ENCODE assay signal across 24 cellular contexts in the genomic region with DNA sequence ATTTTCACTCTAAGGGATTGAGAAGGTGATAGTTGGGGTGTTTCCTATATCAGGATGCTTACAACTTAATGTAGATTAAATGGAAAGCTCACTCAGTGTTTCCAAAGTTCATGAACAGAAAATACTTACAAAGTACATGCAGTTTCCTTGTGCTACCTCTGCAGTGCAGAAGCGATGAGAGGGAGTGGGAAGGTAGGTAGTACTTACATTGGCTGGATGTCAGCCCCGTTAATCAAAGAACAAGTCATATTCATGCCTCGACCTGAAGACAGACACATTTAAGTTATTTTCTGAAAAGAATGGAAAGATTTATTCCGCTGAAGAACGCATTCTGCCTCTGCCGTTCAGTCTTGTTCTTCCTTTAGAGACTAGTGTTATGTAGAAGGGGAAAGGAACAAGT.
DNase-seq lines count a peak whose midpoint lies in the region; ATAC-seq, FAIRE-seq and TF ChIP-seq lines count a peak whose summit lies in the region.
"Had no signal": no experiment of that assay in that cellular context is flagged by ENCODE, and none has a peak within 500 bp of the region (broad histone marks: within the 10 kb centered on the region; RNA-seq: fewer than 3 reads in every experiment).

No MANE protein-coding gene starts in this region.

- H3K27ac Mint-ChIP-seq in activated naive CD4-positive, alpha-beta T cell treated with anti-CD3 and anti-CD28 coated beads, Interleukin-2, amount 50 U/mL, for 24 hours: peak overlapping the region; percentile 65
- H3K27ac Mint-ChIP-seq in CD8-positive, alpha-beta T cell: peak overlapping the region; percentile 69
- no peak overlapping the region for H3K27ac Mint-ChIP-seq in WTC11
- H3K27ac Mint-ChIP-seq: CD14-positive monocyte, GM23338 had no signal

- H3K4me2 ChIP-seq in keratinocyte (ENCODE audit: control insufficient read depth, extremely low read depth, insufficient read depth, low read depth, low read length): peak overlapping the region; percentile 65
- H3K4me2 ChIP-seq: GM23338 had no signal

- no peak overlapping the region for H3K4me3 Mint-ChIP-seq in activated naive CD4-positive, alpha-beta T cell treated with anti-CD3 and anti-CD28 coated beads, Interleukin-2, amount 50 U/mL, for 24 hours
- no peak overlapping the region for H3K4me3 Mint-ChIP-seq in CD8-positive, alpha-beta T cell
- no peak overlapping the region for H3K4me3 Mint-ChIP-seq in WTC11
- H3K4me3 Mint-ChIP-seq: CD14-positive monocyte, GM23338 had no signal

- H3K9ac ChIP-seq in keratinocyte (ENCODE audit: control insufficient read depth, extremely low read depth, insufficient read depth, low read length): no peak overlapping the region

- H3K9me1 ChIP-seq in keratinocyte (ENCODE audit: control insufficient read depth, extremely low read depth, insufficient read depth, low read length): no peaks in the 10 kb centered on the region

- no peaks in the 10 kb centered on the region for H3K27me3 ChIP-seq in CD8-positive, alpha-beta T cell (ENCODE audit: insufficient read depth, low read length)
- H3K27me3 ChIP-seq in bronchial epithelial cell (ENCODE audit: control insufficient read depth, insufficient read depth, low read length): no peaks in the 10 kb centered on the region
- no peaks in the 10 kb centered on the region for H3K27me3 ChIP-seq in keratinocyte (ENCODE audit: control insufficient read depth, extremely low read depth, insufficient read depth, low read length)
- H3K27me3 ChIP-seq: SJSA1 had no signal

- FAIRE-seq in bronchial epithelial cell (lab: Jason Lieb, UNC) (no peak), keratinocyte (lab: Jason Lieb, UNC) (peak; percentile 87)
- FAIRE-seq: GM12891 had no signal

- no peaks in the 10 kb centered on the region for H4K20me1 ChIP-seq in keratinocyte (ENCODE audit: control insufficient read depth, extremely low read depth, insufficient read depth, low read length)

- no peak for ATAC-seq in CD8-positive, alpha-beta T cell
- ATAC-seq in HG03457 (IDR thresholded peaks at IDR 0.05; ENCODE audit: unreplicated experiment) (no peak), WTC11 (no peak)
- ATAC-seq: GM23338, Panc1 had no signal

- no peaks in the 10 kb centered on the region for H3K4me1 ChIP-seq in CD8-positive, alpha-beta T cell (ENCODE audit: insufficient read depth, low read length)
- H3K4me1 ChIP-seq in keratinocyte (ENCODE audit: control insufficient read depth, extremely low read depth, insufficient read depth, low read length): peaks cover 6% of the 10 kb centered on the region
- H3K4me1 ChIP-seq: Caco-2, SJSA1 had no signal

- no peaks in the 10 kb centered on the region for H3K79me2 ChIP-seq in keratinocyte (ENCODE audit: control insufficient read depth, insufficient read depth, low read length)

- no peaks in the 10 kb centered on the region for H3K27me3 Mint-ChIP-seq in activated naive CD4-positive, alpha-beta T cell treated with anti-CD3 and anti-CD28 coated beads, Interleukin-2, amount 50 U/mL, for 24 hours
- no peaks in the 10 kb centered on the region for H3K27me3 Mint-ChIP-seq in CD8-positive, alpha-beta T cell (ENCODE audit: low read depth)
- H3K27me3 Mint-ChIP-seq in WTC11 (ENCODE audit: low read depth): no peaks in the 10 kb centered on the region

- H3K36me3 ChIP-seq in CD8-positive, alpha-beta T cell (ENCODE audit: insufficient read depth, low read length): no peaks in the 10 kb centered on the region
- H3K36me3 ChIP-seq in bronchial epithelial cell (ENCODE audit: control insufficient read depth, insufficient read depth, low read length) (no peaks in the 10 kb centered on the region), keratinocyte (ENCODE audit: control insufficient read depth in 2 of 2, extremely low read depth in 1 of 2, insufficient read depth in 2 of 2, low read length in 2 of 2) (no peaks in the 10 kb centered on the region)
- H3K36me3 ChIP-seq: SJSA1 had no signal

- no peaks in the 10 kb centered on the region for H3K9me3 Mint-ChIP-seq in activated naive CD4-positive, alpha-beta T cell treated with anti-CD3 and anti-CD28 coated beads, Interleukin-2, amount 50 U/mL, for 24 hours
- no peaks in the 10 kb centered on the region for H3K9me3 Mint-ChIP-seq in CD8-positive, alpha-beta T cell
- H3K9me3 Mint-ChIP-seq in WTC11: no peaks in the 10 kb centered on the region
- H3K9me3 Mint-ChIP-seq: CD14-positive monocyte, GM23338 had no signal

- H3K4me1 Mint-ChIP-seq in activated naive CD4-positive, alpha-beta T cell treated with anti-CD3 and anti-CD28 coated beads, Interleukin-2, amount 50 U/mL, for 24 hours: peaks cover 18% of the 10 kb centered on the region
- H3K4me1 Mint-ChIP-seq in CD8-positive, alpha-beta T cell (ENCODE audit: low read depth): peaks cover 29% of the 10 kb centered on the region
- H3K4me1 Mint-ChIP-seq in WTC11: 0 out of 2 replicates have a peak, but pooled peaks cover 4% of the 10 kb centered on the region
- H3K4me1 Mint-ChIP-seq: CD14-positive monocyte, GM23338 had no signal

- intact Hi-C loops in CD8-positive, alpha-beta T cell (cut with DNase I, micrococcal nuclease): no loop called here

- CTCF ChIA-PET in CD8-positive, alpha-beta T cell (lab: Charles Lee): no interaction called here
- CTCF ChIA-PET in WTC11 (lab: Charles Lee): no interaction called here

- no peak overlapping the region for H3K4me3 ChIP-seq in CD8-positive, alpha-beta T cell (ENCODE audit: low read depth, low read length)
- H3K4me3 ChIP-seq in bronchial epithelial cell (ENCODE audit: low read depth, low read length) (no peak overlapping the region), keratinocyte (ENCODE audit: control insufficient read depth in 2 of 3, extremely low read depth in 1 of 3, insufficient read depth in 2 of 3, low read depth in 1 of 3, low read length in 3 of 3) (no peak overlapping the region)
- H3K4me3 ChIP-seq: GM23338, SJSA1 had no signal

- no peaks in the 10 kb centered on the region for H3K36me3 Mint-ChIP-seq in activated naive CD4-positive, alpha-beta T cell treated with anti-CD3 and anti-CD28 coated beads, Interleukin-2, amount 50 U/mL, for 24 hours
- H3K36me3 Mint-ChIP-seq in CD8-positive, alpha-beta T cell: peaks cover 17% of the 10 kb centered on the region
- H3K36me3 Mint-ChIP-seq in WTC11: no peaks in the 10 kb centered on the region

- POLR2A ChIA-PET in CD8-positive, alpha-beta T cell (lab: Charles Lee): no interaction called here
- POLR2A ChIA-PET in WTC11 (lab: Charles Lee): no interaction called here

- dilution Hi-C loops in keratinocyte (cut with MboI; ENCODE audit: extremely low pct_ligation_motif_present, low sequenced_read_pairs): no loop called here

- TF ChIP-seq CTCF in CD8-positive, alpha-beta T cell (IDR thresholded peaks at IDR 0.05): no peak
- TF ChIP-seq CTCF in bronchial epithelial cell (IDR thresholded peaks at IDR 0.05; ENCODE audit: insufficient read depth, low read length, severe bottlenecking) (no peak), keratinocyte (optimal IDR thresholded peaks at IDR 0.05 in 1 of 3, IDR thresholded peaks at IDR 0.05 in 1 of 3, conservative IDR thresholded peaks at IDR 0.05 in 1 of 3; ENCODE audit: extremely low read depth in 1 of 3, insufficient read depth in 2 of 3, low read length in 3 of 3) (no peak), WTC11 (IDR thresholded peaks at IDR 0.05) (no peak)

- no peak overlapping the region for H3K27ac ChIP-seq in CD8-positive, alpha-beta T cell (ENCODE audit: low read depth, low read length)
- H3K27ac ChIP-seq in keratinocyte (ENCODE audit: control insufficient read depth, insufficient read depth, low read length): no peak overlapping the region
- H3K27ac ChIP-seq: SJSA1 had no signal

- H3K9me3 ChIP-seq in CD8-positive, alpha-beta T cell (ENCODE audit: low read length): no peaks in the 10 kb centered on the region
- no peaks in the 10 kb centered on the region for H3K9me3 ChIP-seq in keratinocyte (ENCODE audit: control insufficient read depth, low read depth, low read length)
- H3K9me3 ChIP-seq: Caco-2, SJSA1 had no signal

- DNase-seq in activated naive CD4-positive, alpha-beta T cell treated with Interleukin-2 at 50 U/mL for 16 hours: no peak
- no peak for DNase-seq in CD8-positive, alpha-beta T cell
- DNase-seq in bronchial epithelial cell (ENCODE audit: low read depth) (peak; percentile 45), keratinocyte (ENCODE audit: low read depth, low spot score) (no peak), C1 segment of cervical spinal cord (lab: John Stamatoyannopoulos, UW) (no peak), WTC11 (ENCODE audit: low spot score) (no peak)
- DNase-seq: ACHN, Caco-2, DMS153, HCEC 1CT, Kasumi-1, MM.1S, NCI-H1105, NCI-H2081, NCI-H2171 treated with DMSO at 0.1 percent for 48 hours, NCI-H446 treated with DMSO at 0.1 percent for 48 hours, NCI-H69 had no signal

- peak overlapping the region; percentile 8 for H2AFZ ChIP-seq in keratinocyte (ENCODE audit: control insufficient read depth, low read length)
- H2AFZ ChIP-seq: GM23338 had no signal

TF ChIP-seq in WTC11, 78 proteins besides CTCF, POLR2A, EP300 and RAD21 (continues in another document):
- TF ChIP-seq GABPB1 (CRISPR knock-in tag; IDR thresholded peaks at IDR 0.05) (no peak), NFE2L1 (CRISPR knock-in tag; IDR thresholded peaks at IDR 0.05) (no peak), FOXP1 (CRISPR knock-in tag; IDR thresholded peaks at IDR 0.05; ENCODE audit: borderline replicate concordance) (no peak), FOXJ3 (CRISPR knock-in tag; IDR thresholded peaks at IDR 0.05; ENCODE audit: borderline replicate concordance) (no peak), JUN (CRISPR knock-in tag; IDR thresholded peaks at IDR 0.05) (no peak), ZNF138 (CRISPR knock-in tag; conservative IDR thresholded peaks at IDR 0.05) (no peak), NR2C2 (CRISPR knock-in tag; IDR thresholded peaks at IDR 0.05) (no peak)
- TF ChIP-seq, protein P1, sequence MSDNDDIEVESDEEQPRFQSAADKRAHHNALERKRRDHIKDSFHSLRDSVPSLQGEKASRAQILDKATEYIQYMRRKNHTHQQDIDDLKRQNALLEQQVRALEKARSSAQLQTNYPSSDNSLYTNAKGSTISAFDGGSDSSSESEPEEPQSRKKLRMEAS (CRISPR knock-in tag; IDR thresholded peaks at IDR 0.05): no peak
- TF ChIP-seq, protein P2, sequence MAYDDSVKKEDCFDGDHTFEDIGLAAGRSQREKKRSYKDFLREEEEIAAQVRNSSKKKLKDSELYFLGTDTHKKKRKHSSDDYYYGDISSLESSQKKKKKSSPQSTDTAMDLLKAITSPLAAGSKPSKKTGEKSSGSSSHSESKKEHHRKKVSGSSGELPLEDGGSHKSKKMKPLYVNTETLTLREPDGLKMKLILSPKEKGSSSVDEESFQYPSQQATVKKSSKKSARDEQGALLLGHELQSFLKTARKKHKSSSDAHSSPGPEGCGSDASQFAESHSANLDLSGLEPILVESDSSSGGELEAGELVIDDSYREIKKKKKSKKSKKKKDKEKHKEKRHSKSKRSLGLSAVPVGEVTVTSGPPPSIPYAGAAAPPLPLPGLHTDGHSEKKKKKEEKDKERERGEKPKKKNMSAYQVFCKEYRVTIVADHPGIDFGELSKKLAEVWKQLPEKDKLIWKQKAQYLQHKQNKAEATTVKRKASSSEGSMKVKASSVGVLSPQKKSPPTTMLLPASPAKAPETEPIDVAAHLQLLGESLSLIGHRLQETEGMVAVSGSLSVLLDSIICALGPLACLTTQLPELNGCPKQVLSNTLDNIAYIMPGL (CRISPR knock-in tag; IDR thresholded peaks at IDR 0.05): no peak
